In genomic region chr11:63683133-63683991, GRCh38 we compare ENCODE assay signal across 8 cellular contexts. TPM values are rescaled to one million over a fixed set of nuclear protein-coding genes. Genes with fewer than 3 reads are reported as not detected.
DNase-seq lines count a peak whose midpoint lies in the region; ATAC-seq, FAIRE-seq and TF ChIP-seq lines count a peak whose summit lies in the region.

No MANE protein-coding gene starts in this region.

- 98% methylated on average over 8 of the region's 8 CpGs for WGBS in GM12878 (ENCODE audit: insufficient coverage, insufficient replicate concordance, low lambda C conversion rate, missing lambda C conversion rate)

- peak overlapping the region; percentile 18; the same call in 1 of the 2 replicates for H3K27ac ChIP-seq in GM12878 (ENCODE audit: control insufficient read depth, insufficient read depth)
- peak overlapping the region; percentile 100 for H3K27ac ChIP-seq in muscle layer of colon (ENCODE audit: low read depth, low read length)

- peaks cover 38% of the 10 kb centered on the region for H3K79me2 ChIP-seq in GM12878 (ENCODE audit: control insufficient read depth, insufficient read depth, low read length)

- H2AFZ ChIP-seq in GM12878 (ENCODE audit: control insufficient read depth, low read depth, low read length): no peak overlapping the region; the same call in 1 of the 2 replicates

- H3K9me3 ChIP-seq in GM12878 (replicated peaks; ENCODE audit: control insufficient read depth, insufficient read depth, low read length) (no peaks in the 10 kb centered on the region), muscle layer of colon (ENCODE audit: low read length) (no peaks in the 10 kb centered on the region)

- H3K4me3 ChIP-seq in BJ (ENCODE audit: low read depth, low read length) (peak overlapping the region; percentile 79), GM12878 (peak overlapping the region; percentile 82), muscle layer of colon (ENCODE audit: low read depth in 1 of 2, low read length in 2 of 2) (peak overlapping the region; percentile 80 to 81)

- SMC1A ChIA-PET in GM12878 (lab: Charles Lee; ENCODE audit: uncharacterized antibody, unreplicated experiment): interaction anchor here (0.6 to 1.7 kb wide), 6 partner anchors 10 to 55 kb away, joined by 3 to 6 read pairs (median 4); no protein-coding TSS in a partner anchor

- RAD21 ChIA-PET in GM12878 (lab: Charles Lee; ENCODE audit: unreplicated experiment): interaction anchor here (0.9 to 2.7 kb wide), 6 partner anchors 12 to 116 kb away, joined by 3 to 20 read pairs (median 3); partner anchors contain the start of gene ATL3

- POLR2A ChIA-PET in BJ (lab: Charles Lee): no interaction called here
- POLR2A ChIA-PET in GM12878 (lab: Charles Lee): interaction anchor here (1.0 to 2.6 kb wide), 5 partner anchors 10 to 20 kb away, joined by 3 to 21 read pairs (median 10); partner anchors contain the start of gene ATL3

- H3K36me3 ChIP-seq in BJ (ENCODE audit: control insufficient read depth, insufficient read depth, low read length) (no peaks in the 10 kb centered on the region), GM12878 (ENCODE audit: control insufficient read depth in 2 of 2, insufficient read depth in 2 of 2, low read length in 1 of 2) (no peaks in the 10 kb centered on the region), muscle layer of colon (ENCODE audit: insufficient read depth, low read length) (no peaks in the 10 kb centered on the region)

- intact Hi-C loops in GM12878 (cut with micrococcal nuclease; ENCODE audit: unreplicated experiment): no loop called here

- H3K27ac Mint-ChIP-seq in IgD-negative memory B cell: peak overlapping the region in 1 of 3 donors; percentile 80

- H3K4me1 ChIP-seq in GM12878 (ENCODE audit: control insufficient read depth, insufficient read depth, low read length): peaks cover 10% of the 10 kb centered on the region
- peaks cover 23% of the 10 kb centered on the region for H3K4me1 ChIP-seq in muscle layer of colon (ENCODE audit: insufficient read depth, low read length)

- peaks cover 13 to 33% (median 25%) of the 10 kb centered on the region in 3 donors for H3K4me1 Mint-ChIP-seq in IgD-negative memory B cell

- FAIRE-seq in GM12878 (lab: Jason Lieb, UNC): no peak
- FAIRE-seq in GM12892 (lab: Jason Lieb, UNC): no peak

- no peaks in the 10 kb centered on the region for H3K27me3 ChIP-seq in BJ (ENCODE audit: control insufficient read depth, insufficient read depth, low read length)
- H3K27me3 ChIP-seq in GM12878 (replicated peaks in 1 of 2; ENCODE audit: control insufficient read depth in 2 of 2, insufficient read depth in 2 of 2, low read length in 1 of 2): no peaks in the 10 kb centered on the region
- H3K27me3 ChIP-seq in muscle layer of colon (ENCODE audit: control insufficient read depth in 1 of 2, insufficient read depth in 2 of 2, low read length in 2 of 2): no peaks in the 10 kb centered on the region

- TF ChIP-seq RAD21 in GM12878 (IDR thresholded peaks at IDR 0.05; ENCODE audit: insufficient read depth, low read depth, low read length): no peak

- H3K36me3 Mint-ChIP-seq in IgD-negative memory B cell: no peaks in the 10 kb centered on the region

- TF ChIP-seq CTCF in BJ (IDR thresholded peaks at IDR 0.05; ENCODE audit: insufficient read depth, low read depth, low read length) (no peak), GM12878 (IDR thresholded peaks at IDR 0.05 in 2 of 3, conservative IDR thresholded peaks at IDR 0.05 in 1 of 3; ENCODE audit: control insufficient read depth in 2 of 3, extremely low read depth in 1 of 3, insufficient read depth in 1 of 3, low read depth in 3 of 3, low read length in 3 of 3) (no peak)

- H3K9ac ChIP-seq in GM12878 (ENCODE audit: control insufficient read depth, insufficient read depth, low read length) (peak overlapping the region; percentile 88; the same call in 1 of the 2 replicates), muscle layer of colon (ENCODE audit: low read length) (no peak overlapping the region)

- in situ Hi-C loops in GM12878 (cut with MboI): no loop called here

- TF ChIP-seq POLR2A in GM12878 (IDR thresholded peaks at IDR 0.05; ENCODE audit: low read depth, low read length): no peak
- TF ChIP-seq POLR2A in GM18505 (IDR thresholded peaks at IDR 0.05; ENCODE audit: borderline replicate concordance, extremely low read depth, insufficient read depth, insufficient read length): no peak
- TF ChIP-seq POLR2A in GM12892 (IDR thresholded peaks at IDR 0.05; ENCODE audit: low read depth, low read length): no peak

- peak overlapping the region; percentile 92 for H3K4me2 ChIP-seq in GM12878 (ENCODE audit: control insufficient read depth, insufficient read depth)

- DNase-seq in BJ (ENCODE audit: low read depth): no peak
- DNase-seq in GM12878 (ENCODE audit: low read depth, low spot score): no peak
- DNase-seq in GM12892 (ENCODE audit: insufficient read length): no peak

- TF ChIP-seq EP300 in GM12878 (IDR thresholded peaks at IDR 0.05; ENCODE audit: borderline replicate concordance in 1 of 2, control insufficient read depth in 1 of 2, low read depth in 2 of 2, low read length in 2 of 2): no peak

- no peak for ATAC-seq in GM12878
- no peak for ATAC-seq in GM18505 (IDR thresholded peaks at IDR 0.05; ENCODE audit: unreplicated experiment)
- no peak for ATAC-seq in HG03025 (IDR thresholded peaks at IDR 0.05; ENCODE audit: low FRiP score, unreplicated experiment)
- ATAC-seq in GM18909 (IDR thresholded peaks at IDR 0.05; ENCODE audit: poor library complexity, unreplicated experiment): no peak

- H3K27me3 Mint-ChIP-seq in IgD-negative memory B cell: no peaks in the 10 kb centered on the region

- no peaks in the 10 kb centered on the region for H4K20me1 ChIP-seq in GM12878 (ENCODE audit: control insufficient read depth, insufficient read depth)

- no TSS peak for BruUV-seq in GM12878 (replicated peaks; lab: Mats Ljungman, UMichigan)

- H3K4me3 Mint-ChIP-seq in IgD-negative memory B cell: peak overlapping the region; percentile 86 to 98 (median 93)

- H3K9me3 Mint-ChIP-seq in IgD-negative memory B cell: no peaks in the 10 kb centered on the region

- CTCF ChIA-PET in BJ (lab: Yijun Ruan, JAX) (interaction anchor here (0.9 to 1.9 kb wide), 4 partner anchors 10 to 81 kb away, joined by 3 to 10 read pairs (median 4); partner anchors contain the start of gene ATL3), GM12878 (lab: Yijun Ruan, JAX) (interaction anchor here (0.8 to 3.9 kb wide), 11 partner anchors 11 to 58 kb away, joined by 3 to 31 read pairs (median 7); partner anchors contain the start of gene ATL3)

TF ChIP-seq in GM12878, 131 proteins besides CTCF, POLR2A, EP300 and RAD21:
- TF ChIP-seq MTA2 (IDR thresholded peaks at IDR 0.05; ENCODE audit: low read depth) (no peak), CREM (IDR thresholded peaks at IDR 0.05; ENCODE audit: low read depth) (no peak)

RNA-seq across cellular contexts. Expression of gene RTN3, which starts 2.1 kb away (rescaled TPM):
- polyA plus RNA-seq in BJ (2011; rRNA removed) (91.4 and 164 TPM in 2 replicates), IgD-negative memory B cell (27.1 TPM), GM12878 (2011; rRNA removed) (60.3 and 79.8 TPM in 2 replicates), GM12878 (2014; fragmentation: Illumina TruSeq; extraction: Trizol) (64.2 and 87.1 TPM in 2 replicates), GM12878 (2014; fragmentation: Nextera tagmentation; extraction: Ambion mirVana) (10 to 100 TPM; 22.9 to 27.3 TPM), GM12878 (2014; rRNA removed) (40.6 and 44.1 TPM in 2 replicates), GM12878 (2016; fragmentation: Nextera tagmentation; extraction: Ambion mirVana) (10 to 100 TPM; 49.9 to 52.8 TPM)
- polyA minus RNA-seq in BJ (2011; rRNA and poly(A)+ RNA removed): 67.8 and 88.1 TPM in 2 replicates
- total RNA-seq in GM12878 (2013; cell fraction: nucleolus; rRNA removed): 52.8 and 53.2 TPM in 2 replicates
- total RNA-seq in GM12878 (2014; rRNA removed) (27.2 and 27.7 TPM in 2 replicates), GM12878 (2014; rRNA removed; fragmentation: Illumina TruSeq; extraction: Trizol) (39.1 and 40.6 TPM in 2 replicates), GM12878 (2021) (52.4 and 56.1 TPM in 2 replicates)
- polyA plus RNA-seq in GM12878 (2011; ENCODE audit: low read depth): 31.9 TPM
- polyA plus RNA-seq in GM12878 (2011; cell fraction: cytosol; rRNA removed): 42.3 and 54.7 TPM in 2 replicates
- 20.5 and 23.3 TPM in 2 replicates for polyA plus RNA-seq in GM12878 (2011; cell fraction: nucleus; rRNA removed)
- 40.6 and 52.1 TPM in 2 replicates for polyA plus RNA-seq in GM12878 (2012)
- polyA minus RNA-seq in GM12878 (2011; rRNA and poly(A)+ RNA removed): 63.3 and 71.2 TPM in 2 replicates
- 29.2 and 31.5 TPM in 2 replicates for polyA minus RNA-seq in GM12878 (2011; cell fraction: cytosol; rRNA and poly(A)+ RNA removed)
- polyA minus RNA-seq in GM12878 (2011; cell fraction: nucleus; rRNA and poly(A)+ RNA removed): 9.4 and 12.2 TPM in 2 replicates
- polyA plus RNA-seq in GM12892 (2012; ENCODE audit: missing spikeins): 36.3 TPM

RNA-seq across cellular contexts. Expression of gene ATL3, which starts 12.2 kb away (rescaled TPM):
- 36.1 and 64.8 TPM in 2 replicates for polyA plus RNA-seq in BJ (2011; rRNA removed)
- 49.8 and 61.1 TPM in 2 replicates for polyA minus RNA-seq in BJ (2011; rRNA and poly(A)+ RNA removed)
- 16.2 TPM for polyA plus RNA-seq in IgD-negative memory B cell
- 28.0 and 29.6 TPM in 2 replicates for total RNA-seq in GM12878 (2013; cell fraction: nucleolus; rRNA removed)
- 25.4 and 31.2 TPM in 2 replicates for total RNA-seq in GM12878 (2014; rRNA removed)
- 28.7 and 29.2 TPM in 2 replicates for total RNA-seq in GM12878 (2014; rRNA removed; fragmentation: Illumina TruSeq; extraction: Trizol)
- total RNA-seq in GM12878 (2021): 33.3 and 36.0 TPM in 2 replicates
- polyA plus RNA-seq in GM12878 (2011; ENCODE audit: low read depth): 7.8 TPM
- 19.4 and 27.7 TPM in 2 replicates for polyA plus RNA-seq in GM12878 (2011; rRNA removed)
- polyA plus RNA-seq in GM12878 (2011; cell fraction: cytosol; rRNA removed): 13.8 and 15.3 TPM in 2 replicates
- 7.3 and 8.4 TPM in 2 replicates for polyA plus RNA-seq in GM12878 (2011; cell fraction: nucleus; rRNA removed)
- 9.0 and 11.6 TPM in 2 replicates for polyA plus RNA-seq in GM12878 (2012)
- polyA plus RNA-seq in GM12878 (2014; fragmentation: Illumina TruSeq; extraction: Trizol): 15.3 and 19.0 TPM in 2 replicates
- 10 to 100 TPM; 12.0 to 15.4 TPM for polyA plus RNA-seq in GM12878 (2014; fragmentation: Nextera tagmentation; extraction: Ambion mirVana)
- 12.4 and 16.0 TPM in 2 replicates for polyA plus RNA-seq in GM12878 (2014; rRNA removed)
- 10 to 100 TPM; 23.6 to 25.9 TPM for polyA plus RNA-seq in GM12878 (2016; fragmentation: Nextera tagmentation; extraction: Ambion mirVana)
- polyA minus RNA-seq in GM12878 (2011; rRNA and poly(A)+ RNA removed): 18.6 and 28.3 TPM in 2 replicates
- 10.0 and 11.3 TPM in 2 replicates for polyA minus RNA-seq in GM12878 (2011; cell fraction: cytosol; rRNA and poly(A)+ RNA removed)
- polyA minus RNA-seq in GM12878 (2011; cell fraction: nucleus; rRNA and poly(A)+ RNA removed): 2.4 and 7.4 TPM in 2 replicates
- 21.5 TPM for polyA plus RNA-seq in GM12892 (2012; ENCODE audit: missing spikeins)
